18 cellular contexts compared by ENCODE assay signal in the genomic region with DNA sequence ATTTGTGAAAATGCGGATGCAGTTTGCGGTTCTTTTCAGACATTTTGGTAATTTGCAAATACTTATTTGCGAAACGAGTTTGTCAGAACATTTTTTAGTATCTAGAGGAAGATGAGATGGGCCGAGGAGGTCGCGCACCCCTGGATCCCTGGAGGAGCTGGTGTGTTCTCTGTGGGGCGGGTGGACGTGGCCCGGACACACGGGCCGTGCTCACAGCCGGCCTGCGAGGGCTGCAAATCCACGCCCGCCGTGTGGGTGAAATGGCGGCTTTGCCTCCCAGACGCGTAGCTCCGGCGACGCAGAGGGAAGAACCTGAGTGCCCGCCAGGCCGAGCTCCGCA. TPM values are rescaled to one million over a fixed set of nuclear protein-coding genes. Genes with fewer than 3 reads are reported as not detected.
DNase-seq lines count a peak whose midpoint lies in the region; ATAC-seq, FAIRE-seq and TF ChIP-seq lines count a peak whose summit lies in the region.
"Had no signal": no experiment of that assay in that cellular context is flagged by ENCODE, and none has a peak within 500 bp of the region (broad histone marks: within the 10 kb centered on the region; RNA-seq: fewer than 3 reads in every experiment).

No MANE protein-coding gene starts in this region.

- H3K9me3 ChIP-seq in iPS-15b (ENCODE audit: control insufficient read depth, insufficient read depth, low read length) (no peaks in the 10 kb centered on the region), pancreas (no peaks in the 10 kb centered on the region)

- H3K9ac ChIP-seq in iPS-15b (ENCODE audit: low read depth, low read length), result peak overlapping the region; percentile 24

- WGBS in pancreas, 2 donors, result 10 to 11% methylated on average over 26 of the region's 26 CpGs

- DNase-seq in pancreas (no peak), SHP77 (lab: John Stamatoyannopoulos, UW) (no peak), NCI-H1694 treated with DMSO at 0.1 percent for 48 hours (lab: John Stamatoyannopoulos, UW) (no peak), NCI-H2029 treated with DMSO at 0.1 percent for 48 hours (lab: John Stamatoyannopoulos, UW) (no peak)
- DNase-seq in stimulated activated CD8-positive, alpha-beta memory T cell treated with anti-CD3 and anti-CD28 coated beads, Interleukin-4, amount 100 ng/mL, for 48 hours, result no peak
- DNase-seq: activated CD4-positive, CD25-positive, alpha-beta regulatory T cell; activated gamma-delta T cell treated with Interleukin-2 at 50 U/mL for 16 hours; aorta; HFFc6; stimulated activated CD4-positive, alpha-beta T cell treated with anti-CD3 and anti-CD28 coated beads, Interleukin-15, amount 100 ng/mL, for 24 hours had no signal

- FAIRE-seq in pancreas (lab: Jason Lieb, UNC), result no peak
- FAIRE-seq: colon, G401.6, GM12892 had no signal

- TF ChIP-seq CTCF in C4-2B (conservative IDR thresholded peaks at IDR 0.05) (no peak), VCaP (conservative IDR thresholded peaks at IDR 0.05) (no peak), pancreas (IDR thresholded peaks at IDR 0.05) (no peak)

- peaks cover 3% of the 10 kb centered on the region for H3K4me1 ChIP-seq in iPS-15b (ENCODE audit: control insufficient read depth, insufficient read depth, low read length)
- H3K4me1 ChIP-seq in pancreas, result peaks cover 5 to 14% (median 6%) of the 10 kb centered on the region in 3 donors

- H3K27me3 ChIP-seq in iPS-15b (ENCODE audit: control insufficient read depth, insufficient read depth, low read length), result no peaks in the 10 kb centered on the region
- H3K27me3 ChIP-seq in pancreas, result no peaks in the 10 kb centered on the region

- intact Hi-C loops in pancreas (cut with DNase I), result no loop called here

- H3K36me3 ChIP-seq in iPS-15b (ENCODE audit: control insufficient read depth, insufficient read depth, low read length), result peaks cover 3% of the 10 kb centered on the region
- no peaks in the 10 kb centered on the region for H3K36me3 ChIP-seq in pancreas

- H3K27ac ChIP-seq in C4-2B (peak overlapping the region; percentile 100), VCaP (peak overlapping the region; percentile 90), pancreas (peak overlapping the region; percentile 89 to 96 (median 96))

- H3K4me3 ChIP-seq in iPS-15b (ENCODE audit: low read depth, low read length), result peak overlapping the region; percentile 8
- H3K4me3 ChIP-seq in pancreas, result peak overlapping the region; percentile 43 to 85 (median 58)

- no peak for ATAC-seq in pancreas

RNA-seq across cellular contexts. Expression of a gene that starts 9.3 kb away (rescaled TPM):
- total RNA-seq in pancreas, result under 1 TPM in 5 of 6 donors, not detected in 1; 0.20 to 0.51 (median 0.38) TPM
- 1 to 10 TPM; 1.0 to 1.6 TPM for polyA plus RNA-seq in pancreas
- total RNA-seq: HFFc6, LHCN-M2, RPMI7951 had no signal
- polyA plus RNA-seq: aorta had no signal

RNA-seq across cellular contexts. Expression of a gene that starts 42.1 kb away (rescaled TPM):
- total RNA-seq in pancreas, result under 1 TPM in 3 of 6 donors, not detected in 3; 0.32 to 0.34 (median 0.34) TPM
- polyA plus RNA-seq in pancreas, result 1 to 10 TPM; 1.1 to 1.2 TPM
- total RNA-seq: HFFc6, LHCN-M2, RPMI7951 had no signal

RNA-seq across cellular contexts. Expression of a gene that starts 48.4 kb away (rescaled TPM):
- total RNA-seq in pancreas, result 1 to 10 TPM; 3.0 to 6.7 (median 4.0) TPM
- 10 to 100 TPM; 20.9 to 30.7 TPM for polyA plus RNA-seq in pancreas

RNA-seq across cellular contexts. Expression of a gene that starts 49.6 kb away (rescaled TPM):
- total RNA-seq in pancreas, result 1 to 10 TPM in 3 of 6 donors, under 1 TPM in 3; 0.26 to 1.6 (median 0.86) TPM
- 1 to 10 TPM; 2.8 to 5.0 TPM for polyA plus RNA-seq in pancreas
- total RNA-seq: RPMI7951 had no signal
